In genomic region chr17:18991531-18992315, GRCh38 we compare ENCODE assay signal across 21 cellular contexts. TPM values are rescaled to one million over a fixed set of nuclear protein-coding genes. Genes with fewer than 3 reads are reported as not detected.
"Had no signal": no experiment of that assay in that cellular context is flagged by ENCODE, and none has a peak within 500 bp of the region (broad histone marks: within the 10 kb centered on the region; RNA-seq: fewer than 3 reads in every experiment).

No MANE protein-coding gene starts in this region.

- H3K4me3 Mint-ChIP-seq: activated naive CD4-positive, alpha-beta T cell treated with anti-CD3 and anti-CD28 coated beads, Interleukin-2, amount 50 U/mL, for 24 hours; activated T-cell treated with anti-CD3 and anti-CD28 coated beads, Interleukin-2, amount 50 U/mL, for 4 hours had no signal

- DNase-seq: activated CD4-positive, alpha-beta T cell treated with anti-CD3 and anti-CD28 coated beads, Interleukin-2, amount 50 U/mL, for 1 hour; activated CD8-positive, alpha-beta memory T cell treated with anti-CD3 and anti-CD28 coated beads, Interleukin-2, amount 50 U/mL, for 4 hours; activated T-cell treated with anti-CD3 and anti-CD28 coated beads, Interleukin-2, amount 50 U/mL, for 4 hours; effector CD4-positive, alpha-beta T cell; heart right ventricle; left lung; naive thymus-derived CD4-positive, alpha-beta T cell; ovary; psoas muscle; stimulated activated CD4-positive, alpha-beta T cell treated with anti-CD3 and anti-CD28 coated beads, Interleukin-4, amount 100 ng/mL, for 4 hours; T1000; tibial artery had no signal

- H3K36me3 ChIP-seq: esophagus muscularis mucosa, heart right ventricle, ovary had no signal

- H3K9me3 ChIP-seq: ovary had no signal

- ATAC-seq: heart right ventricle, psoas muscle, sciatic nerve had no signal

- H3K27ac ChIP-seq: esophagus muscularis mucosa, heart right ventricle, left lung, ovary, psoas muscle, tibial artery had no signal

- H3K4me3 ChIP-seq: esophagus muscularis mucosa, heart right ventricle, left lung, ovary, psoas muscle, smooth muscle cell, tibial artery had no signal

- H3K4me1 ChIP-seq: esophagus muscularis mucosa, heart right ventricle, psoas muscle, tibial artery had no signal

- H3K4me2 ChIP-seq: smooth muscle cell had no signal

- H3K27me3 ChIP-seq: esophagus muscularis mucosa, heart right ventricle, left lung, ovary, tibial artery had no signal

- H3K27me3 Mint-ChIP-seq: activated naive CD4-positive, alpha-beta T cell treated with anti-CD3 and anti-CD28 coated beads, Interleukin-2, amount 50 U/mL, for 24 hours had no signal

- H3K27ac Mint-ChIP-seq: activated naive CD4-positive, alpha-beta T cell treated with anti-CD3 and anti-CD28 coated beads, Interleukin-2, amount 50 U/mL, for 24 hours had no signal

RNA-seq across cellular contexts. Expression of gene SLC5A10, which starts 39.8 kb away (rescaled TPM):
- total RNA-seq: activated T-cell treated with anti-CD3 and anti-CD28 coated beads, Interleukin-2, amount 50 U/mL, for 4 hours; bronchial epithelial cell; esophagus muscularis mucosa; kidney epithelial cell; left lung; mucosa of gallbladder; psoas muscle; sciatic nerve; smooth muscle cell; T-helper 1 cell treated with Interleukin-12 subunit alpha and Interleukin-12 subunit beta and Interleukin-4 antibody, amounts not matched to agents 30 ng/mL and 1 ng/mL, for 36 hours; urinary bladder had no signal
- polyA plus RNA-seq: smooth muscle cell had no signal

RNA-seq across cellular contexts. Expression of gene GRAP, which starts 55.0 kb away (rescaled TPM):
- total RNA-seq: bronchial epithelial cell, smooth muscle cell had no signal
